ENCODE assay signal across 11 cellular contexts in the genomic region with DNA sequence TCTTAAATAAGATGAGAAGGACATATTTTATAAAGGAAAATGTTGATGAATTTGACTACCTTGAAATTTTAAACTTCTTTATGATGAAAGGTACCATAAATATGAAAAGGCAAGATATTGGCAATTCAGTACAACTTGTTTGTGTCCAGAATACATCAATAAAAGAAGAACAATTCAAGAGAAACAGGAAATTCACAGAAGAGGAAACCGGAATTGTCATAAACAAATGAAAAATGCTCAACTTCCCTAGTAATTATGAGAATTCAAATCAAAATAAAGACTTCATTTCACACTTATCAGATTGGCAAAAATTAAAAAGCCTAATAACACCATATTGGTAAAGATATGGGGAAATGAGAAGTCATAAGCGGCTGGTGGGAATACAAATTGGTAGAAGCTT. TPM values are rescaled to one million over a fixed set of nuclear protein-coding genes. Genes with fewer than 3 reads are reported as not detected.
DNase-seq lines count a peak whose midpoint lies in the region; ATAC-seq, FAIRE-seq and TF ChIP-seq lines count a peak whose summit lies in the region.
"Had no signal": no experiment of that assay in that cellular context is flagged by ENCODE, and none has a peak within 500 bp of the region (broad histone marks: within the 10 kb centered on the region; RNA-seq: fewer than 3 reads in every experiment).

No MANE protein-coding gene starts in this region.

- H3K4me1 ChIP-seq in kidney (ENCODE audit: control insufficient read depth in 1 of 2, insufficient read depth in 1 of 2, low read depth in 1 of 2, low read length in 2 of 2) (peaks cover 5 to 7% of the 10 kb centered on the region in 2 donors), tibial nerve (peaks cover 0 to 37% (median 10%) of the 10 kb centered on the region in 4 donors)

- no peaks in the 10 kb centered on the region for H3K27me3 Mint-ChIP-seq in activated naive CD4-positive, alpha-beta T cell treated with anti-CD3 and anti-CD28 coated beads for 36 hours (ENCODE audit: low read depth)
- no peaks in the 10 kb centered on the region for H3K27me3 Mint-ChIP-seq in WTC11 (ENCODE audit: low read depth)

- TF ChIP-seq CTCF in WTC11 (IDR thresholded peaks at IDR 0.05), result no peak
- TF ChIP-seq CTCF in kidney (IDR thresholded peaks at IDR 0.05; ENCODE audit: borderline replicate concordance, extremely low read depth, insufficient read depth), result no peak
- TF ChIP-seq CTCF in tibial nerve (IDR thresholded peaks at IDR 0.05), result no peak

- H3K9me3 ChIP-seq in kidney (ENCODE audit: control insufficient read depth in 1 of 2, low read length in 2 of 2) (no peaks in the 10 kb centered on the region), tibial nerve (peaks cover 0 to 3% (median 0%) of the 10 kb centered on the region in 4 donors)

- POLR2A ChIA-PET in WTC11 (lab: Charles Lee), result interaction anchor here (1.3 kb wide), 1 partner anchor 15 kb away, joined by 4 read pairs; no protein-coding TSS in a partner anchor

- TF ChIP-seq EP300 in tibial nerve (IDR thresholded peaks at IDR 0.05), result no peak

- peak; percentile 15 for FAIRE-seq in kidney (lab: Jason Lieb, UNC)
- FAIRE-seq: endometrium had no signal

- H3K27ac ChIP-seq in kidney (ENCODE audit: low read depth in 2 of 2, low read length in 2 of 2), result peak overlapping the region in 1 of 2 donors; percentile 80
- peak overlapping the region in 3 of 4 donors; percentile 89 to 93 (median 89) for H3K27ac ChIP-seq in tibial nerve
- H3K27ac ChIP-seq: KMS-11 had no signal

- WGBS in tibial nerve, 2 donors, result 73% methylated on average over 2 of the region's 2 CpGs

- no peak for DNase-seq in activated naive CD4-positive, alpha-beta T cell treated with anti-CD3 and anti-CD28 coated beads for 36 hours
- no peak for DNase-seq in activated naive CD4-positive, alpha-beta T cell treated with anti-CD3 and anti-CD28 coated beads, Interleukin-2, amount 50 U/mL, for 72 hours (ENCODE audit: low spot score in 2 of 2)
- DNase-seq in WTC11 (ENCODE audit: low spot score) (no peak), kidney (no peak), tibial nerve (ENCODE audit: low spot score in 2 of 2) (no peak), H4 (ENCODE audit: low spot score) (no peak), NCI-H446 (lab: John Stamatoyannopoulos, UW) (no peak)
- DNase-seq: aorta had no signal

- no peak for ATAC-seq in activated naive CD4-positive, alpha-beta T cell treated with anti-CD3 and anti-CD28 coated beads, Interleukin-2, amount 50 U/mL, for 72 hours
- ATAC-seq in WTC11, result no peak
- ATAC-seq in HG02938 (IDR thresholded peaks at IDR 0.05; ENCODE audit: unreplicated experiment), result no peak

- H3K27ac Mint-ChIP-seq in activated naive CD4-positive, alpha-beta T cell treated with anti-CD3 and anti-CD28 coated beads for 36 hours, result no peak overlapping the region
- H3K27ac Mint-ChIP-seq in activated naive CD4-positive, alpha-beta T cell treated with anti-CD3 and anti-CD28 coated beads, Interleukin-2, amount 50 U/mL, for 72 hours, result no peak overlapping the region
- no peak overlapping the region for H3K27ac Mint-ChIP-seq in WTC11

- no peaks in the 10 kb centered on the region for H3K27me3 ChIP-seq in tibial nerve

- no peaks in the 10 kb centered on the region for H3K9me3 Mint-ChIP-seq in activated naive CD4-positive, alpha-beta T cell treated with anti-CD3 and anti-CD28 coated beads for 36 hours
- H3K9me3 Mint-ChIP-seq in activated naive CD4-positive, alpha-beta T cell treated with anti-CD3 and anti-CD28 coated beads, Interleukin-2, amount 50 U/mL, for 72 hours, result no peaks in the 10 kb centered on the region
- no peaks in the 10 kb centered on the region for H3K9me3 Mint-ChIP-seq in WTC11

- CTCF ChIA-PET in activated naive CD4-positive, alpha-beta T cell treated with anti-CD3 and anti-CD28 coated beads for 36 hours (lab: Charles Lee), result interaction anchor here (1.7 to 3.0 kb wide), 2 partner anchors 111 to 251 kb away, joined by 6 to 13 read pairs; no protein-coding TSS in a partner anchor
- CTCF ChIA-PET in WTC11 (lab: Charles Lee), result interaction anchor here (2.9 kb wide), 1 partner anchor 103 kb away, joined by 18 read pairs; no protein-coding TSS in a partner anchor

- peak overlapping the region; percentile 60 for H3K4me3 Mint-ChIP-seq in activated naive CD4-positive, alpha-beta T cell treated with anti-CD3 and anti-CD28 coated beads for 36 hours
- peak overlapping the region; percentile 63 for H3K4me3 Mint-ChIP-seq in WTC11

- H3K36me3 Mint-ChIP-seq in activated naive CD4-positive, alpha-beta T cell treated with anti-CD3 and anti-CD28 coated beads for 36 hours (ENCODE audit: low read depth), result no peaks in the 10 kb centered on the region
- peaks cover 0 to 7% of the 10 kb centered on the region in 2 donors for H3K36me3 Mint-ChIP-seq in activated naive CD4-positive, alpha-beta T cell treated with anti-CD3 and anti-CD28 coated beads, Interleukin-2, amount 50 U/mL, for 72 hours
- peaks cover 4% of the 10 kb centered on the region; the same call in 1 of the 2 replicates for H3K36me3 Mint-ChIP-seq in WTC11

- no peak overlapping the region for H3K9ac ChIP-seq in kidney (ENCODE audit: low read length in 2 of 2)
- H3K9ac ChIP-seq: KMS-11 had no signal

- no peaks in the 10 kb centered on the region for H3K36me3 ChIP-seq in kidney (ENCODE audit: control insufficient read depth in 1 of 2, insufficient read depth in 2 of 2, low read length in 2 of 2)
- no peaks in the 10 kb centered on the region for H3K36me3 ChIP-seq in tibial nerve

- H3K4me3 ChIP-seq in kidney (ENCODE audit: low read length in 2 of 2) (peak overlapping the region in 1 of 2 donors; percentile 52), tibial nerve (no peak overlapping the region)

- H3K4me1 Mint-ChIP-seq in activated naive CD4-positive, alpha-beta T cell treated with anti-CD3 and anti-CD28 coated beads for 36 hours (ENCODE audit: low read depth), result peaks cover 21% of the 10 kb centered on the region
- H3K4me1 Mint-ChIP-seq in WTC11, result peaks cover 43% of the 10 kb centered on the region

- intact Hi-C loops in activated naive CD4-positive, alpha-beta T cell treated with anti-CD3 and anti-CD28 coated beads for 36 hours (cut with micrococcal nuclease), result loop anchor here (2.0 kb wide), 1 partner anchor 15 kb away; no protein-coding TSS in a partner anchor
- intact Hi-C loops in kidney (cut with DNase I), result no loop called here

- TF ChIP-seq POLR2A in tibial nerve (IDR thresholded peaks at IDR 0.05), result no peak

TF ChIP-seq in WTC11, 78 proteins besides CTCF, POLR2A, EP300 and RAD21 (continues in another document):
- TF ChIP-seq, protein P1, sequence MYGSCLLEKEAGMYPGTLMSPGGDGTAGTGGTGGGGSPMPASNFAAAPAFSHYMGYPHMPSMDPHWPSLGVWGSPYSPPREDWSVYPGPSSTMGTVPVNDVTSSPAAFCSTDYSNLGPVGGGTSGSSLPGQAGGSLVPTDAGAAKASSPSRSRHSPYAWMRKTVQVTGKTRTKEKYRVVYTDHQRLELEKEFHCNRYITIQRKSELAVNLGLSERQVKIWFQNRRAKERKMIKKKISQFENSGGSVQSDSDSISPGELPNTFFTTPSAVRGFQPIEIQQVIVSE (CRISPR knock-in tag; IDR thresholded peaks at IDR 0.05; ENCODE audit: borderline replicate concordance), result no peak
- TF ChIP-seq TP53 (CRISPR knock-in tag; IDR thresholded peaks at IDR 0.05), result no peak
- TF ChIP-seq, protein P2, sequence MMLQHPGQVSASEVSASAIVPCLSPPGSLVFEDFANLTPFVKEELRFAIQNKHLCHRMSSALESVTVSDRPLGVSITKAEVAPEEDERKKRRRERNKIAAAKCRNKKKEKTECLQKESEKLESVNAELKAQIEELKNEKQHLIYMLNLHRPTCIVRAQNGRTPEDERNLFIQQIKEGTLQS (CRISPR knock-in tag; conservative IDR thresholded peaks at IDR 0.05), result no peak
- no peak for TF ChIP-seq ETV6 (CRISPR knock-in tag; IDR thresholded peaks at IDR 0.05)
- TF ChIP-seq, protein P3, sequence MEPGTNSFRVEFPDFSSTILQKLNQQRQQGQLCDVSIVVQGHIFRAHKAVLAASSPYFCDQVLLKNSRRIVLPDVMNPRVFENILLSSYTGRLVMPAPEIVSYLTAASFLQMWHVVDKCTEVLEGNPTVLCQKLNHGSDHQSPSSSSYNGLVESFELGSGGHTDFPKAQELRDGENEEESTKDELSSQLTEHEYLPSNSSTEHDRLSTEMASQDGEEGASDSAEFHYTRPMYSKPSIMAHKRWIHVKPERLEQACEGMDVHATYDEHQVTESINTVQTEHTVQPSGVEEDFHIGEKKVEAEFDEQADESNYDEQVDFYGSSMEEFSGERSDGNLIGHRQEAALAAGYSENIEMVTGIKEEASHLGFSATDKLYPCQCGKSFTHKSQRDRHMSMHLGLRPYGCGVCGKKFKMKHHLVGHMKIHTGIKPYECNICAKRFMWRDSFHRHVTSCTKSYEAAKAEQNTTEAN (CRISPR knock-in tag; IDR thresholded peaks at IDR 0.05), result no peak
- no peak for TF ChIP-seq ESRRA (CRISPR knock-in tag; IDR thresholded peaks at IDR 0.05; ENCODE audit: borderline replicate concordance)

RNA-seq across cellular contexts. Expression of a gene that starts 54.3 kb away (rescaled TPM):
- total RNA-seq in activated naive CD4-positive, alpha-beta T cell treated with anti-CD3 and anti-CD28 coated beads for 36 hours, result 100 to 1,000 TPM; 112 to 118 TPM
- total RNA-seq in activated naive CD4-positive, alpha-beta T cell treated with anti-CD3 and anti-CD28 coated beads, Interleukin-2, amount 50 U/mL, for 72 hours, result 100 to 1,000 TPM; 181 to 211 TPM
- total RNA-seq in WTC11 (2021) (167 to 223 TPM (median 221 TPM) in 3 replicates), kidney (195 TPM), tibial nerve (100 to 1,000 TPM; 201 to 225 (median 213) TPM)
- 59.8 TPM for polyA plus RNA-seq in kidney (ENCODE audit: insufficient read depth, low read depth, low replicate concordance)
- total RNA-seq in H4 (2014; rRNA removed; shearing (Covaris generic)), result 31.3 and 47.7 TPM in 2 replicates
